1 cellular context compared by ENCODE assay signal in genomic region chr21:34892196-34892595, GRCh38.
TF ChIP-seq lines count a peak whose summit lies in the region.

No MANE protein-coding gene starts in this region.

TF ChIP-seq in SK-N-SH treated with all-trans-retinoic acid at 6 μM for 48 hours, 23 proteins besides CTCF, POLR2A, EP300 and RAD21 (continued from another document):
- TF ChIP-seq CREB5 (CRISPR knock-in tag; IDR thresholded peaks at IDR 0.05; ENCODE audit: low read depth) (no peak), GLIS3 (CRISPR knock-in tag; IDR thresholded peaks at IDR 0.05) (no peak)
